ENCODE assay signal across 10 cellular contexts in the genomic region with DNA sequence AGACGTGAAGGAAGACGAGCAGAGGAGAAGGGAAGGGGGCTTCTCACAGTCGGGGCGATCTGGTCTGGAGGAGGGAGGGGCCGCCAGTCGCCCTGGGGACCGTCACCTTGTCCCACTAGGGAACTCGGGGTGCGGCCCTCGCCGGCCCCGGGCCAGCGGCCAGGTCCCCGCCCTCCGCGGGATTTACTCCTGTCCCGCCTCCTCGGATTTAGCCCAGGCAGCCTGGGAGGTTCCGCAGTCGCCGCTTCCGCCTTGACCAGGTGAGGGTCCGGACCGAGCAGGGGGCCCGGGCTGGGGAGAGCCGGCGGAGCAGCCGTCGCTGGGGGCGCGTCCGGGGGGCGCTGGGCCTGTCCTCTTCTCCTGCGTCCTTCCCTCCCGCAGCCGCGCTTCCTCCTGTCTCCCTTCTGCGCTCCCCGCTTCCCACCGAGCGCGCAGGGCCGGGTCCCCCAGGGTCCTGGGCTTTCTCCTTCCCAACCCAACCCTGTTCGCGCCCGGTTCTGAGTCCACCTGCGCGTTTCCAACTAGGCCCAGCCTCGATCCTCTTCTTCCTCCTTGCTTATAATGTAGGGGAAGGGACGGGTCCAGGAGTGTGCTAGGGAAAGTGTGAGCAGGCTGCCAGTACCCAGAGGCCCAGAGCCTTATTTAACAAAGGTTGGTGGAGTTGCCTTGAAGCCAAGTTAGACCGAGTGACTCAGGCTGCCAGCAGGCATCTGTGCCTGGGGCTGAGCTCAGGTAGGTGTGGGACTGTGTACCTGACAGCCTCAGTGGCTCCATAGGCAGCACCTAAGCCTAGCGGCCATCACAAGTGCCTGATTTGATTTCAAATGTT. TPM values are rescaled to one million over a fixed set of nuclear protein-coding genes. Genes with fewer than 3 reads are reported as not detected.
DNase-seq lines count a peak whose midpoint lies in the region; ATAC-seq, FAIRE-seq and TF ChIP-seq lines count a peak whose summit lies in the region.
"Had no signal": no experiment of that assay in that cellular context is flagged by ENCODE, and none has a peak within 500 bp of the region (broad histone marks: within the 10 kb centered on the region; RNA-seq: fewer than 3 reads in every experiment).

TSS of gene TNK1 (plus strand) at position 235 of the 829 bp plus-strand sequence. CDS start 1,838 bp downstream, outside the sequence.

- peak; percentile 49; the same call in 1 of the 2 replicates for TF ChIP-seq POLR2A in K562 (conservative IDR thresholded peaks at IDR 0.05)

- no peak for FAIRE-seq in K562 (lab: Jason Lieb, UNC)
- no peak for FAIRE-seq in small intestine (lab: Jason Lieb, UNC)
- FAIRE-seq: frontal cortex had no signal

- POLR2A ChIA-PET in K562 (lab: Yijun Ruan, JAX), result interaction anchor here (0.5 to 0.9 kb wide), 4 partner anchors 13 to 104 kb away, joined by 3 to 4 read pairs (median 4); no protein-coding TSS in a partner anchor

- H3K27me3 ChIP-seq in GM23338 (ENCODE audit: insufficient read depth), result peaks cover 42% of the 10 kb centered on the region
- no peaks in the 10 kb centered on the region for H3K27me3 ChIP-seq in K562 (ENCODE audit: control insufficient read depth in 2 of 2, insufficient read depth in 2 of 2, low read length in 2 of 2)
- peaks cover 50% of the 10 kb centered on the region for H3K27me3 ChIP-seq in iPS-20b (ENCODE audit: insufficient read depth, low read length)
- peaks cover 0 to 2% of the 10 kb centered on the region in 2 donors for H3K27me3 ChIP-seq in small intestine (ENCODE audit: control insufficient read depth in 2 of 2, insufficient read depth in 2 of 2, low read length in 2 of 2)
- peaks cover 20% of the 10 kb centered on the region for H3K27me3 ChIP-seq in brain microvascular endothelial cell (replicated peaks)

- H3K9me2 ChIP-seq in GM23338 (ENCODE audit: insufficient read depth), result no peaks in the 10 kb centered on the region

- no peaks in the 10 kb centered on the region for H4K20me1 ChIP-seq in GM23338 (replicated peaks; ENCODE audit: insufficient read depth)
- no peaks in the 10 kb centered on the region for H4K20me1 ChIP-seq in K562 (replicated peaks; ENCODE audit: control insufficient read depth, insufficient read depth, low read length)

- peaks cover 7% of the 10 kb centered on the region; the same call in 2 of the 3 replicates for H3K36me3 Mint-ChIP-seq in GM23338 (ENCODE audit: low read depth)

- in situ Hi-C loops in K562 (cut with MboI), result no loop called here
- in situ Hi-C loops in brain microvascular endothelial cell (cut with HindIII; ENCODE audit: low pct_ligation_motif_present, low sequenced_read_pairs), result no loop called here

- no peak for TF ChIP-seq EP300 in K562 (IDR thresholded peaks at IDR 0.05; ENCODE audit: low read length)

- H3K9me3 ChIP-seq in K562 (replicated peaks; ENCODE audit: control insufficient read depth, insufficient read depth, low read depth, low read length), result peaks cover 2% of the 10 kb centered on the region; the same call in 1 of the 2 replicates
- no peaks in the 10 kb centered on the region for H3K9me3 ChIP-seq in iPS-20b (ENCODE audit: insufficient read depth, low read depth, low read length)
- no peaks in the 10 kb centered on the region for H3K9me3 ChIP-seq in small intestine (ENCODE audit: control insufficient read depth, low read depth)

- WGBS in K562 (ENCODE audit: insufficient coverage, low coverage, missing lambda C conversion rate), result 9% methylated on average over 19 of the region's 52 CpGs
- WGBS in small intestine, 3 donors, result 3 to 7% (median 4%) methylated on average over 31 to 52 of the region's 52 CpGs

- intact Hi-C loops in K562 (cut with micrococcal nuclease), result no loop called here

- ATAC-seq in GM23338 (peak; percentile 40), K562 (peak; percentile 91), HG03457 (IDR thresholded peaks at IDR 0.05; ENCODE audit: unreplicated experiment) (no peak)

- peaks cover 13% of the 10 kb centered on the region for H3K9me3 Mint-ChIP-seq in GM23338

- H3K9ac ChIP-seq in K562 (ENCODE audit: insufficient read depth in 1 of 2, low read depth in 2 of 2, low read length in 2 of 2) (peak within 1 kb of the TSS; percentile 60 to 90; a peak in 3 of 4 replicates), iPS-20b (ENCODE audit: low read depth, low read length) (peak within 1 kb of the TSS; percentile 56; the same call in 1 of the 2 replicates)

- H3K27ac ChIP-seq in GM23338 (ENCODE audit: low read depth) (no peak within 1 kb of the TSS), K562 (ENCODE audit: extremely low read depth, low read depth, low read length) (no peak within 1 kb of the TSS), iPS-20b (ENCODE audit: low read length) (no peak within 1 kb of the TSS), small intestine (ENCODE audit: low read depth in 1 of 2, low read length in 1 of 2) (peak within 1 kb of the TSS; percentile 40 to 69), brain microvascular endothelial cell (no peak within 1 kb of the TSS)
- H3K27ac ChIP-seq: SK-N-MC had no signal

- TSS peak; percentile 65 for BruUV-seq in K562 (replicated peaks; lab: Mats Ljungman, UMichigan)

- H3K27ac Mint-ChIP-seq in GM23338, result no peak within 1 kb of the TSS

- TF ChIP-seq RAD21 in K562 (CRISPR knock-in tag; conservative IDR thresholded peaks at IDR 0.05 in 1 of 2, IDR thresholded peaks at IDR 0.05 in 1 of 2), result no peak

- no peak for TF ChIP-seq CTCF in GM23338 (conservative IDR thresholded peaks at IDR 0.05; ENCODE audit: low read depth in 2 of 2)
- TF ChIP-seq CTCF in K562 (IDR thresholded peaks at IDR 0.05 in 2 of 3, conservative IDR thresholded peaks at IDR 0.05 in 1 of 3; ENCODE audit: insufficient read depth in 2 of 3, low read depth in 1 of 3, low read length in 3 of 3), result no peak
- TF ChIP-seq CTCF in brain microvascular endothelial cell (IDR thresholded peaks at IDR 0.05; ENCODE audit: low read depth, low read length, missing control alignments), result no peak

- no peaks in the 10 kb centered on the region for H3K9me1 ChIP-seq in K562 (ENCODE audit: control insufficient read depth, insufficient read depth, low read length)

- peak within 1 kb of the TSS; percentile 79 for H3K4me3 Mint-ChIP-seq in GM23338

- DNase-seq in GM23338 (ENCODE audit: low spot score) (peak; percentile 73), K562 (ENCODE audit: extremely low read depth in 1 of 4, low spot score in 3 of 4) (peak; percentile 62 to 82 (median 76)), small intestine (peak; percentile 85), NCI-H2081 treated with DMSO at 0.1 percent for 48 hours (lab: John Stamatoyannopoulos, UW) (no peak), NCI-H1930 (lab: John Stamatoyannopoulos, UW) (no peak), brain microvascular endothelial cell (no peak)

- H2AFZ ChIP-seq in GM23338 (peak within 1 kb of the TSS; percentile 99), K562 (ENCODE audit: low read depth, low read length) (peak within 1 kb of the TSS; percentile 93)

- peak within 1 kb of the TSS; percentile 98 for H3K4me2 ChIP-seq in GM23338
- H3K4me2 ChIP-seq in K562 (ENCODE audit: insufficient read depth, low read length), result peak within 1 kb of the TSS; percentile 68

- CTCF ChIA-PET in K562 (lab: Yijun Ruan, JAX; ENCODE audit: low intra/inter-chr PET ratio), result no interaction called here

- H3F3A ChIP-seq in GM23338 (replicated peaks; ENCODE audit: low read depth), result peaks cover 23% of the 10 kb centered on the region; the same call in 1 of the 2 replicates

- H3K4me3 ChIP-seq in GM23338 (peak within 1 kb of the TSS; percentile 76), K562 (peak within 1 kb of the TSS; percentile 52), iPS-20b (ENCODE audit: low read length) (peak within 1 kb of the TSS; percentile 72), small intestine (ENCODE audit: low read depth in 1 of 2, low read length in 2 of 2) (peak within 1 kb of the TSS; percentile 24 to 83), brain microvascular endothelial cell (ENCODE audit: low read depth, low read length) (no peak within 1 kb of the TSS)
- H3K4me3 ChIP-seq: SK-N-MC had no signal

- peaks cover 17% of the 10 kb centered on the region for H3K4me1 ChIP-seq in GM23338 (ENCODE audit: insufficient read depth)
- peaks cover 8 to 18% of the 10 kb centered on the region in 2 experiments; a peak in 4 of 5 replicates for H3K4me1 ChIP-seq in K562 (replicated peaks in 1 of 2; ENCODE audit: control insufficient read depth in 2 of 2, insufficient read depth in 2 of 2, low read length in 2 of 2)
- H3K4me1 ChIP-seq in iPS-20b (ENCODE audit: insufficient read depth, low read length), result 0 out of 2 replicates have a peak, but pooled peaks cover 2% of the 10 kb centered on the region
- H3K4me1 ChIP-seq in small intestine (ENCODE audit: control insufficient read depth in 2 of 2, insufficient read depth in 1 of 2, low read depth in 1 of 2, low read length in 1 of 2), result no peaks in the 10 kb centered on the region

- H3K36me3 ChIP-seq in GM23338 (ENCODE audit: insufficient read depth), result no peaks in the 10 kb centered on the region; the same call in 1 of the 2 replicates
- no peaks in the 10 kb centered on the region for H3K36me3 ChIP-seq in K562 (ENCODE audit: control insufficient read depth, insufficient read depth, low read length)
- peaks cover 3% of the 10 kb centered on the region; the same call in 1 of the 2 replicates for H3K36me3 ChIP-seq in iPS-20b (ENCODE audit: insufficient read depth, low read depth, low read length)
- no peaks in the 10 kb centered on the region for H3K36me3 ChIP-seq in small intestine (ENCODE audit: control insufficient read depth in 2 of 2, insufficient read depth in 2 of 2, low read length in 2 of 2)
- no peaks in the 10 kb centered on the region for H3K36me3 ChIP-seq in brain microvascular endothelial cell (replicated peaks)

- H3K79me2 ChIP-seq in GM23338 (replicated peaks; ENCODE audit: insufficient read depth) (no peaks in the 10 kb centered on the region), K562 (ENCODE audit: control insufficient read depth, insufficient read depth, low read length) (no peaks in the 10 kb centered on the region; the same call in 2 of the 3 replicates)

- H3K4me1 Mint-ChIP-seq in GM23338, result peaks cover 21% of the 10 kb centered on the region

- peaks cover 41% of the 10 kb centered on the region for H3K27me3 Mint-ChIP-seq in GM23338 (ENCODE audit: insufficient read depth, low read depth, poor library complexity)

RNA-seq across cellular contexts. Expression of gene TNK1, which starts in this region (rescaled TPM):
- 8.9 and 15.0 TPM in 2 replicates for total RNA-seq in GM23338 (2014; rRNA removed; shearing (Covaris generic))
- polyA plus RNA-seq in GM23338 (2016; fragmentation: Nextera tagmentation; extraction: Ambion mirVana), result 6.1 TPM in 2 replicates
- 10.5 and 36.4 TPM in 2 replicates for total RNA-seq in K562 (2011; cell fraction: chromatin; rRNA removed; ENCODE audit: low replicate concordance)
- 28.0 and 33.7 TPM in 2 replicates for total RNA-seq in K562 (2011; cell fraction: nucleolus; rRNA removed)
- 10.6 and 13.7 TPM in 2 replicates for total RNA-seq in K562 (2011; cell fraction: nucleoplasm; rRNA removed)
- 2.1 and 3.2 TPM in 2 replicates for total RNA-seq in K562 (2014; rRNA removed)
- 1.1 and 1.2 TPM in 2 replicates for total RNA-seq in K562 (2014; rRNA removed; fragmentation: Illumina TruSeq; extraction: Trizol)
- 1.5 and 2.6 TPM in 2 replicates for total RNA-seq in K562 (2015; rRNA removed; fragmentation: Illumina TruSeq; extraction: Trizol)
- total RNA-seq in K562 (2021), result 5.2 and 5.5 TPM in 2 replicates
- polyA plus RNA-seq in K562 (2011; rRNA removed), result 3.0 and 7.3 TPM in 2 replicates
- polyA plus RNA-seq in K562 (2011; cell fraction: cytosol; rRNA removed), result 6.9 and 7.3 TPM in 2 replicates
- polyA plus RNA-seq in K562 (2011; cell fraction: nucleus; rRNA removed), result 21.3 and 23.4 TPM in 2 replicates
- 2.9 and 5.2 TPM in 2 replicates for polyA plus RNA-seq in K562 (2012)
- polyA plus RNA-seq in K562 (2014; fragmentation: Illumina TruSeq; extraction: Trizol), result 2.8 and 3.8 TPM in 2 replicates
- polyA plus RNA-seq in K562 (2014; fragmentation: Nextera tagmentation; extraction: Ambion mirVana), result under 1 TPM; 0.28 to 0.41 TPM
- polyA plus RNA-seq in K562 (2014; rRNA removed), result 4.2 and 6.8 TPM in 2 replicates
- 4.9 and 5.5 TPM in 2 replicates for polyA minus RNA-seq in K562 (2011; rRNA and poly(A)+ RNA removed)
- 5.5 and 6.7 TPM in 2 replicates for polyA minus RNA-seq in K562 (2011; cell fraction: cytosol; rRNA and poly(A)+ RNA removed)
- 14.5 and 20.9 TPM in 2 replicates for polyA minus RNA-seq in K562 (2011; cell fraction: nucleus; rRNA and poly(A)+ RNA removed)
- polyA plus RNA-seq in small intestine, result 10 to 100 TPM in 2 of 3 donors, 1 to 10 TPM in 1; 8.8 to 16.3 (median 11.9) TPM

Comparison
In these comparisons a context has a peak if more than half of its experiments do, and no peak if none do; other contexts are left out.
1. DNase-seq: peak in GM23338 (single experiment), K562 (4 of 4) and small intestine (single experiment); none in NCI-H2081 treated with DMSO at 0.1 percent for 48 hours (single experiment), NCI-H1930 (0 of 2) and brain microvascular endothelial cell (single experiment).
2. H3K27ac ChIP-seq: peak in small intestine (2 of 2); none in GM23338 (single experiment), K562 (single experiment), iPS-20b (single experiment) and brain microvascular endothelial cell (single experiment).